In genomic region chr10:3109633-3110032, GRCh38 we compare ENCODE assay signal across 17 cellular contexts. TPM values are rescaled to one million over a fixed set of nuclear protein-coding genes. Genes with fewer than 3 reads are reported as not detected.
DNase-seq lines count a peak whose midpoint lies in the region; ATAC-seq and TF ChIP-seq lines count a peak whose summit lies in the region.
"Had no signal": no experiment of that assay in that cellular context is flagged by ENCODE, and none has a peak within 500 bp of the region (broad histone marks: within the 10 kb centered on the region; RNA-seq: fewer than 3 reads in every experiment).

No MANE protein-coding gene starts in this region.

- H4K5ac ChIP-seq in IMR-90 (ENCODE audit: low read depth, low read length): no peak overlapping the region

- H2AFZ ChIP-seq in IMR-90 (replicated peaks; ENCODE audit: low read length, poor library complexity) (peak overlapping the region; percentile 13), mesenchymal stem cell (ENCODE audit: low read depth, low read length) (no peak overlapping the region)

- H4K8ac ChIP-seq in IMR-90 (ENCODE audit: low read depth in 2 of 2, low read length in 2 of 2) (no peak overlapping the region), mesenchymal stem cell (ENCODE audit: low read length) (no peak overlapping the region)

- no peak for TF ChIP-seq RAD21 in IMR-90 (IDR thresholded peaks at IDR 0.05; ENCODE audit: low read length)

- no peak overlapping the region; the same call in 1 of the 2 replicates for H2BK20ac ChIP-seq in IMR-90 (ENCODE audit: low read depth, low read length)

- POLR2A ChIA-PET in IMR-90 (lab: Charles Lee; ENCODE audit: unreplicated experiment): no interaction called here

- no TSS peak for BruUV-seq in IMR-90 (replicated peaks; lab: Mats Ljungman, UMichigan)

- H3K27me3 ChIP-seq in cardiac muscle cell: no peaks in the 10 kb centered on the region
- no peaks in the 10 kb centered on the region for H3K27me3 ChIP-seq in right cardiac atrium (ENCODE audit: control insufficient read depth, insufficient read depth)
- no peaks in the 10 kb centered on the region for H3K27me3 ChIP-seq in IMR-90 (ENCODE audit: control insufficient read depth, insufficient read depth, low read length)
- H3K27me3 ChIP-seq in mesenchymal stem cell (ENCODE audit: control insufficient read depth in 1 of 2, insufficient read depth in 1 of 2, low read length in 2 of 2): no peaks in the 10 kb centered on the region
- H3K27me3 ChIP-seq in stomach: no peaks in the 10 kb centered on the region
- H3K27me3 ChIP-seq: BE2C had no signal

- H2BK15ac ChIP-seq in IMR-90 (ENCODE audit: low read depth, low read length) (no peak overlapping the region), mesenchymal stem cell (ENCODE audit: low read depth, poor library complexity, severe bottlenecking) (no peak overlapping the region)

- H3K56ac ChIP-seq in IMR-90 (ENCODE audit: extremely low read depth, insufficient read depth, low read length): no peak overlapping the region

- H3K9me1 ChIP-seq in IMR-90 (ENCODE audit: insufficient read depth, low read length): peaks cover 18% of the 10 kb centered on the region

- H3K36me3 ChIP-seq in cardiac muscle cell: peaks cover 69% of the 10 kb centered on the region
- H3K36me3 ChIP-seq in IMR-90 (ENCODE audit: control insufficient read depth, insufficient read depth, low read length): peaks cover 70% of the 10 kb centered on the region
- H3K36me3 ChIP-seq in mesenchymal stem cell (ENCODE audit: control insufficient read depth in 1 of 2, insufficient read depth in 2 of 2, low read depth in 1 of 2, low read length in 2 of 2): peaks cover 52 to 56% of the 10 kb centered on the region in 2 experiments
- peaks cover 24 to 84% (median 72%) of the 10 kb centered on the region in 4 donors for H3K36me3 ChIP-seq in stomach
- H3K36me3 ChIP-seq: BE2C had no signal

- H3K18ac ChIP-seq in IMR-90 (ENCODE audit: low read depth, low read length): no peak overlapping the region
- no peak overlapping the region for H3K18ac ChIP-seq in mesenchymal stem cell (ENCODE audit: low read depth in 1 of 2, low read length in 2 of 2)

- intact Hi-C loops in right cardiac atrium (cut with DNase I) (no loop called here), IMR-90 (cut with micrococcal nuclease) (loop anchor here (5.0 kb wide), 1 partner anchor 182 kb away; no protein-coding TSS in a partner anchor), posterior vena cava (cut with DNase I) (no loop called here), stomach (cut with DNase I; ENCODE audit: low total_unique reads) (no loop called here)

- no peak for TF ChIP-seq EP300 in stomach (IDR thresholded peaks at IDR 0.05)

- H3K4me3 ChIP-seq in cardiac muscle cell (no peak overlapping the region), right cardiac atrium (ENCODE audit: low read length) (no peak overlapping the region), IMR-90 (ENCODE audit: insufficient read depth, low read depth, low read length) (no peak overlapping the region), mesenchymal stem cell (ENCODE audit: insufficient read depth in 1 of 2, low read depth in 1 of 2, low read length in 2 of 2) (no peak overlapping the region), stomach (no peak overlapping the region)

- H3K9ac ChIP-seq in IMR-90 (ENCODE audit: low read depth, low read length) (no peak overlapping the region), mesenchymal stem cell (ENCODE audit: low read length) (no peak overlapping the region)

- H2AK5ac ChIP-seq in IMR-90 (ENCODE audit: low read depth, low read length) (no peak overlapping the region; the same call in 1 of the 2 replicates), mesenchymal stem cell (ENCODE audit: low read length, severe bottlenecking) (peak overlapping the region; percentile 31)

- peaks cover 32% of the 10 kb centered on the region for H4K20me1 ChIP-seq in IMR-90 (ENCODE audit: insufficient read depth, low read length)

- in situ Hi-C loops in IMR-90 (cut with MboI; ENCODE audit: low sequenced_read_pairs): no loop called here

- no peaks in the 10 kb centered on the region for H3K9me3 ChIP-seq in cardiac muscle cell (ENCODE audit: low read depth)
- no peaks in the 10 kb centered on the region for H3K9me3 ChIP-seq in right cardiac atrium (ENCODE audit: control insufficient read depth, low read length)
- H3K9me3 ChIP-seq in IMR-90 (ENCODE audit: control insufficient read depth, insufficient read depth, low read length): no peaks in the 10 kb centered on the region
- H3K9me3 ChIP-seq in mesenchymal stem cell (ENCODE audit: control insufficient read depth, low read length): no peaks in the 10 kb centered on the region
- H3K9me3 ChIP-seq in stomach: no peaks in the 10 kb centered on the region
- H3K9me3 ChIP-seq: BE2C had no signal

- H2BK120ac ChIP-seq in IMR-90 (ENCODE audit: low read depth, low read length) (no peak overlapping the region), mesenchymal stem cell (ENCODE audit: low read depth, low read length) (no peak overlapping the region)

- H3K23ac ChIP-seq in IMR-90 (ENCODE audit: low read depth, low read length): no peak overlapping the region
- H3K23ac ChIP-seq in mesenchymal stem cell (ENCODE audit: low read length in 2 of 2): no peak overlapping the region

- TF ChIP-seq CTCF in cardiac muscle cell (IDR thresholded peaks at IDR 0.05; ENCODE audit: low read depth, low read length): no peak
- no peak for TF ChIP-seq CTCF in IMR-90 (conservative IDR thresholded peaks at IDR 0.05; ENCODE audit: low read depth, low read length)
- TF ChIP-seq CTCF in stomach (IDR thresholded peaks at IDR 0.05): no peak

- H3K79me1 ChIP-seq in IMR-90 (ENCODE audit: low read depth in 1 of 2, low read length in 2 of 2) (peaks cover 38 to 72% of the 10 kb centered on the region in 2 experiments), mesenchymal stem cell (replicated peaks; ENCODE audit: low read length, poor library complexity, severe bottlenecking) (peaks cover 20% of the 10 kb centered on the region)

- H3K4me2 ChIP-seq in IMR-90 (ENCODE audit: low read depth, low read length): no peak overlapping the region
- no peak overlapping the region for H3K4me2 ChIP-seq in mesenchymal stem cell (ENCODE audit: low read length, poor library complexity, severe bottlenecking)

- no peak overlapping the region for H4K91ac ChIP-seq in IMR-90 (ENCODE audit: insufficient read depth, low read depth, low read length)
- no peak overlapping the region for H4K91ac ChIP-seq in mesenchymal stem cell (ENCODE audit: low read length)

- H3K27ac ChIP-seq in cardiac muscle cell: peak overlapping the region; percentile 71
- no peak overlapping the region for H3K27ac ChIP-seq in right cardiac atrium (ENCODE audit: low read length)
- H3K27ac ChIP-seq in IMR-90 (ENCODE audit: insufficient read depth, low read length): no peak overlapping the region
- no peak overlapping the region for H3K27ac ChIP-seq in mesenchymal stem cell (ENCODE audit: low read length, poor library complexity, severe bottlenecking)
- H3K27ac ChIP-seq in stomach: no peak overlapping the region
- H3K27ac ChIP-seq: C4-2B had no signal

- DNase-seq in cardiac muscle cell (ENCODE audit: low read depth in 1 of 2, low spot score in 1 of 2): no peak
- no peak for DNase-seq in right cardiac atrium
- no peak for DNase-seq in IMR-90
- no peak for DNase-seq in mesenchymal stem cell
- DNase-seq in posterior vena cava (ENCODE audit: low spot score): peak; percentile 52
- DNase-seq in hepatic stellate cell (ENCODE audit: low spot score): no peak
- no peak for DNase-seq in stomach
- no peak for DNase-seq in DMS114 treated with DMSO at 0.1 percent for 48 hours (lab: John Stamatoyannopoulos, UW; ENCODE audit: unreplicated experiment)
- DNase-seq: BE2C; CD4-positive, alpha-beta memory T cell; COR-L47; DMS53; GF-D8; HCEC 1CT; HFFc6 had no signal

- CTCF ChIA-PET in IMR-90 (lab: Yijun Ruan, JAX): no interaction called here

- H3K4ac ChIP-seq in IMR-90 (ENCODE audit: low read depth, low read length): no peak overlapping the region; the same call in 1 of the 2 replicates
- H3K4ac ChIP-seq in mesenchymal stem cell (ENCODE audit: low read depth in 1 of 2, low read length in 2 of 2): no peak overlapping the region

- TF ChIP-seq POLR2A in IMR-90 (IDR thresholded peaks at IDR 0.05; ENCODE audit: low read depth, low read length) (no peak), stomach (IDR thresholded peaks at IDR 0.05) (no peak)

- no peak for ATAC-seq in right cardiac atrium
- no peak for ATAC-seq in IMR-90 (ENCODE audit: low read depth)
- ATAC-seq: HepG2 had no signal

- no peak overlapping the region for H2BK5ac ChIP-seq in IMR-90 (ENCODE audit: low read depth, low read length, poor library complexity, severe bottlenecking)
- H2BK5ac ChIP-seq in mesenchymal stem cell (ENCODE audit: low read depth, low read length, poor library complexity, severe bottlenecking): no peak overlapping the region

- no peak overlapping the region for H3K14ac ChIP-seq in IMR-90 (replicated peaks; ENCODE audit: low read depth, low read length)
- no peak overlapping the region for H3K14ac ChIP-seq in mesenchymal stem cell (ENCODE audit: low read length in 2 of 2)

- WGBS in right cardiac atrium: 93% methylated on average over 12 of the region's 12 CpGs
- 100% methylated on average over 2 of the region's 12 CpGs; no CpG with 5 or more reads in 1 of the 2 experiments for WGBS in IMR-90 (ENCODE audit: extremely low coverage in 2 of 2, insufficient read length in 1 of 2), 2 experiments
- WGBS in mesenchymal stem cell: 85% methylated on average over 10 of the region's 12 CpGs
- WGBS in stomach, 5 donors: 90 to 95% (median 91%) methylated on average over 12 of the region's 12 CpGs

- dilution Hi-C loops in IMR-90 (cut with HindIII; ENCODE audit: low sequenced_read_pairs, unreplicated experiment): no loop called here

- H3K4me1 ChIP-seq in cardiac muscle cell (ENCODE audit: low read depth) (peaks cover 19% of the 10 kb centered on the region), right cardiac atrium (ENCODE audit: control insufficient read depth, insufficient read depth, low read length) (peaks cover 5% of the 10 kb centered on the region), IMR-90 (ENCODE audit: control insufficient read depth, insufficient read depth, low read length) (peaks cover 8% of the 10 kb centered on the region), mesenchymal stem cell (ENCODE audit: control insufficient read depth, insufficient read depth, low read depth, low read length) (peaks cover 48% of the 10 kb centered on the region), stomach (peaks cover 0 to 6% (median 0%) of the 10 kb centered on the region in 4 donors)
- H3K4me1 ChIP-seq: BE2C had no signal

- H2BK12ac ChIP-seq in mesenchymal stem cell (ENCODE audit: low read length in 2 of 2): no peak overlapping the region

- no peak overlapping the region for H2AK9ac ChIP-seq in IMR-90 (replicated peaks; ENCODE audit: low read depth, low read length, poor library complexity)

RNA-seq across cellular contexts. Expression of gene PFKP, which starts 42.3 kb away (rescaled TPM):
- total RNA-seq in cardiac muscle cell: 639 and 805 TPM in 2 replicates
- 677 and 781 TPM in 2 replicates for polyA plus RNA-seq in cardiac muscle cell
- 100 to 1,000 TPM in 3 of 4 donors, 10 to 100 TPM in 1; 88.7 to 120 (median 114) TPM for total RNA-seq in right cardiac atrium
- 86.8 TPM for polyA plus RNA-seq in right cardiac atrium
- 281 and 294 TPM in 2 replicates for total RNA-seq in IMR-90 (2012; rRNA removed)
- 223 and 249 TPM in 2 replicates for polyA plus RNA-seq in IMR-90 (2012; rRNA removed)
- 173 and 244 TPM in 2 replicates for polyA plus RNA-seq in IMR-90 (2012; cell fraction: cytosol; rRNA removed)
- polyA plus RNA-seq in IMR-90 (2012; cell fraction: nucleus; rRNA removed; ENCODE audit: low replicate concordance): 276 and 335 TPM in 2 replicates
- 57.2 TPM for polyA plus RNA-seq in mesenchymal stem cell (2013, experiment 1 of 2)
- polyA plus RNA-seq in mesenchymal stem cell (2013, experiment 2 of 2): 54.3 TPM
- total RNA-seq in posterior vena cava: 100 to 1,000 TPM; 109 to 216 TPM
- 100 to 1,000 TPM in 1 of 5 donors, 10 to 100 TPM in 4; 11.2 to 155 (median 38.7) TPM for total RNA-seq in stomach
- polyA plus RNA-seq in stomach: 10 to 100 TPM; 14.1 to 62.9 (median 20.0) TPM
